Comparison of ENCODE assay signal across 1 cellular context in the genomic region with DNA sequence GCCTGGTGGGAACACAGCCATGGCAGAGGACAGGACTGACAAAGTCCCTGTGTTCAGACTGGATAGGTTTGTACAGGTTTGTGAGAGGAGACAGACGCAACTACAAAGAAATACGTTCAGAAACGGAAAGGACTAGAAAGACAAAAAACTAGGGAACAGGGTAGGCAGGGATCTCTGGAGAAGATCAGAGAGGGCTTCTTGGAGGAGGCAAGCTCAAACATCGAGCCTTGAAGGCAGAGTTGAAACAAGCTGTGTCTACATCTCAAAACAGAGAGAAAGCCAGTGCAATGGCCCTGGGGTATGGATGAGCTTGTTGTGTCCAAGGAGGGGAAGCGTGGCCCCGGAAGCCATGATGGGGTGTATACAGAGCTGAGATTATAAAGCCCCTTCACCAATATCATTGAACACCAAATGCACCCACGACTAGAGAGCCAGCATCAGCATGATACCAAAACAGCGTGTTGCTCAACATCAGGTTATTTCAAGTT.
TF ChIP-seq lines count a peak whose summit lies in the region.

No MANE protein-coding gene starts in this region.

TF ChIP-seq in H1, 55 proteins besides CTCF, POLR2A, EP300 and RAD21 (continued from another document):
- TF ChIP-seq, protein P1, sequence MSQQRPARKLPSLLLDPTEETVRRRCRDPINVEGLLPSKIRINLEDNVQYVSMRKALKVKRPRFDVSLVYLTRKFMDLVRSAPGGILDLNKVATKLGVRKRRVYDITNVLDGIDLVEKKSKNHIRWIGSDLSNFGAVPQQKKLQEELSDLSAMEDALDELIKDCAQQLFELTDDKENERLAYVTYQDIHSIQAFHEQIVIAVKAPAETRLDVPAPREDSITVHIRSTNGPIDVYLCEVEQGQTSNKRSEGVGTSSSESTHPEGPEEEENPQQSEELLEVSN (IDR thresholded peaks at IDR 0.05) = no peak
- TF ChIP-seq BACH1 (IDR thresholded peaks at IDR 0.05; ENCODE audit: low read length) = no peak
- no peak for TF ChIP-seq HDAC2 (IDR thresholded peaks at IDR 0.05; ENCODE audit: borderline replicate concordance in 1 of 2, low read depth in 2 of 2, low read length in 2 of 2)
- no peak for TF ChIP-seq TBP (IDR thresholded peaks at IDR 0.05; ENCODE audit: low read depth, low read length)
- TF ChIP-seq RNF2 (IDR thresholded peaks at IDR 0.05; ENCODE audit: borderline replicate concordance, low read depth, low read length, missing control alignments, poor library complexity, severe bottlenecking) = no peak
- TF ChIP-seq NANOG (IDR thresholded peaks at IDR 0.05; ENCODE audit: insufficient read depth, low read depth, low read length, poor library complexity, severe bottlenecking) = no peak
- no peak for TF ChIP-seq GABPA (IDR thresholded peaks at IDR 0.05; ENCODE audit: borderline replicate concordance, insufficient read depth, low read length)
- TF ChIP-seq ZNF274 (IDR thresholded peaks at IDR 0.05; ENCODE audit: borderline replicate concordance, extremely low read depth, low read length) = no peak
- TF ChIP-seq SP4 (IDR thresholded peaks at IDR 0.05; ENCODE audit: low read length) = no peak
- no peak for TF ChIP-seq SIN3A (conservative IDR thresholded peaks at IDR 0.05 in 1 of 2, IDR thresholded peaks at IDR 0.05 in 1 of 2; ENCODE audit: low read depth in 1 of 2, low read length in 2 of 2)
- no peak for TF ChIP-seq SP1 (IDR thresholded peaks at IDR 0.05; ENCODE audit: low read depth, low read length)
- no peak for TF ChIP-seq SP2 (IDR thresholded peaks at IDR 0.05; ENCODE audit: low read length)
- no peak for TF ChIP-seq EZH2 (IDR thresholded peaks at IDR 0.05; ENCODE audit: low read depth, low read length, severe bottlenecking)
- no peak for TF ChIP-seq POU5F1 (IDR thresholded peaks at IDR 0.05; ENCODE audit: low read depth, low read length)
- TF ChIP-seq CHD2 (IDR thresholded peaks at IDR 0.05; ENCODE audit: low read length) = no peak
- TF ChIP-seq CTBP2 (IDR thresholded peaks at IDR 0.05; ENCODE audit: borderline replicate concordance, insufficient read depth, insufficient read length, low read length) = no peak
- TF ChIP-seq, protein P2, sequence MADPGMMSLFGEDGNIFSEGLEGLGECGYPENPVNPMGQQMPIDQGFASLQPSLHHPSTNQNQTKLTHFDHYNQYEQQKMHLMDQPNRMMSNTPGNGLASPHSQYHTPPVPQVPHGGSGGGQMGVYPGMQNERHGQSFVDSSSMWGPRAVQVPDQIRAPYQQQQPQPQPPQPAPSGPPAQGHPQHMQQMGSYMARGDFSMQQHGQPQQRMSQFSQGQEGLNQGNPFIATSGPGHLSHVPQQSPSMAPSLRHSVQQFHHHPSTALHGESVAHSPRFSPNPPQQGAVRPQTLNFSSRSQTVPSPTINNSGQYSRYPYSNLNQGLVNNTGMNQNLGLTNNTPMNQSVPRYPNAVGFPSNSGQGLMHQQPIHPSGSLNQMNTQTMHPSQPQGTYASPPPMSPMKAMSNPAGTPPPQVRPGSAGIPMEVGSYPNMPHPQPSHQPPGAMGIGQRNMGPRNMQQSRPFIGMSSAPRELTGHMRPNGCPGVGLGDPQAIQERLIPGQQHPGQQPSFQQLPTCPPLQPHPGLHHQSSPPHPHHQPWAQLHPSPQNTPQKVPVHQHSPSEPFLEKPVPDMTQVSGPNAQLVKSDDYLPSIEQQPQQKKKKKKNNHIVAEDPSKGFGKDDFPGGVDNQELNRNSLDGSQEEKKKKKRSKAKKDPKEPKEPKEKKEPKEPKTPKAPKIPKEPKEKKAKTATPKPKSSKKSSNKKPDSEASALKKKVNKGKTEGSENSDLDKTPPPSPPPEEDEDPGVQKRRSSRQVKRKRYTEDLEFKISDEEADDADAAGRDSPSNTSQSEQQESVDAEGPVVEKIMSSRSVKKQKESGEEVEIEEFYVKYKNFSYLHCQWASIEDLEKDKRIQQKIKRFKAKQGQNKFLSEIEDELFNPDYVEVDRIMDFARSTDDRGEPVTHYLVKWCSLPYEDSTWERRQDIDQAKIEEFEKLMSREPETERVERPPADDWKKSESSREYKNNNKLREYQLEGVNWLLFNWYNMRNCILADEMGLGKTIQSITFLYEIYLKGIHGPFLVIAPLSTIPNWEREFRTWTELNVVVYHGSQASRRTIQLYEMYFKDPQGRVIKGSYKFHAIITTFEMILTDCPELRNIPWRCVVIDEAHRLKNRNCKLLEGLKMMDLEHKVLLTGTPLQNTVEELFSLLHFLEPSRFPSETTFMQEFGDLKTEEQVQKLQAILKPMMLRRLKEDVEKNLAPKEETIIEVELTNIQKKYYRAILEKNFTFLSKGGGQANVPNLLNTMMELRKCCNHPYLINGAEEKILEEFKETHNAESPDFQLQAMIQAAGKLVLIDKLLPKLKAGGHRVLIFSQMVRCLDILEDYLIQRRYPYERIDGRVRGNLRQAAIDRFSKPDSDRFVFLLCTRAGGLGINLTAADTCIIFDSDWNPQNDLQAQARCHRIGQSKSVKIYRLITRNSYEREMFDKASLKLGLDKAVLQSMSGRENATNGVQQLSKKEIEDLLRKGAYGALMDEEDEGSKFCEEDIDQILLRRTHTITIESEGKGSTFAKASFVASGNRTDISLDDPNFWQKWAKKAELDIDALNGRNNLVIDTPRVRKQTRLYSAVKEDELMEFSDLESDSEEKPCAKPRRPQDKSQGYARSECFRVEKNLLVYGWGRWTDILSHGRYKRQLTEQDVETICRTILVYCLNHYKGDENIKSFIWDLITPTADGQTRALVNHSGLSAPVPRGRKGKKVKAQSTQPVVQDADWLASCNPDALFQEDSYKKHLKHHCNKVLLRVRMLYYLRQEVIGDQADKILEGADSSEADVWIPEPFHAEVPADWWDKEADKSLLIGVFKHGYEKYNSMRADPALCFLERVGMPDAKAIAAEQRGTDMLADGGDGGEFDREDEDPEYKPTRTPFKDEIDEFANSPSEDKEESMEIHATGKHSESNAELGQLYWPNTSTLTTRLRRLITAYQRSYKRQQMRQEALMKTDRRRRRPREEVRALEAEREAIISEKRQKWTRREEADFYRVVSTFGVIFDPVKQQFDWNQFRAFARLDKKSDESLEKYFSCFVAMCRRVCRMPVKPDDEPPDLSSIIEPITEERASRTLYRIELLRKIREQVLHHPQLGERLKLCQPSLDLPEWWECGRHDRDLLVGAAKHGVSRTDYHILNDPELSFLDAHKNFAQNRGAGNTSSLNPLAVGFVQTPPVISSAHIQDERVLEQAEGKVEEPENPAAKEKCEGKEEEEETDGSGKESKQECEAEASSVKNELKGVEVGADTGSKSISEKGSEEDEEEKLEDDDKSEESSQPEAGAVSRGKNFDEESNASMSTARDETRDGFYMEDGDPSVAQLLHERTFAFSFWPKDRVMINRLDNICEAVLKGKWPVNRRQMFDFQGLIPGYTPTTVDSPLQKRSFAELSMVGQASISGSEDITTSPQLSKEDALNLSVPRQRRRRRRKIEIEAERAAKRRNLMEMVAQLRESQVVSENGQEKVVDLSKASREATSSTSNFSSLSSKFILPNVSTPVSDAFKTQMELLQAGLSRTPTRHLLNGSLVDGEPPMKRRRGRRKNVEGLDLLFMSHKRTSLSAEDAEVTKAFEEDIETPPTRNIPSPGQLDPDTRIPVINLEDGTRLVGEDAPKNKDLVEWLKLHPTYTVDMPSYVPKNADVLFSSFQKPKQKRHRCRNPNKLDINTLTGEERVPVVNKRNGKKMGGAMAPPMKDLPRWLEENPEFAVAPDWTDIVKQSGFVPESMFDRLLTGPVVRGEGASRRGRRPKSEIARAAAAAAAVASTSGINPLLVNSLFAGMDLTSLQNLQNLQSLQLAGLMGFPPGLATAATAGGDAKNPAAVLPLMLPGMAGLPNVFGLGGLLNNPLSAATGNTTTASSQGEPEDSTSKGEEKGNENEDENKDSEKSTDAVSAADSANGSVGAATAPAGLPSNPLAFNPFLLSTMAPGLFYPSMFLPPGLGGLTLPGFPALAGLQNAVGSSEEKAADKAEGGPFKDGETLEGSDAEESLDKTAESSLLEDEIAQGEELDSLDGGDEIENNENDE (IDR thresholded peaks at IDR 0.05; ENCODE audit: insufficient replicate concordance, low read length) = no peak
- no peak for TF ChIP-seq NRF1 (IDR thresholded peaks at IDR 0.05; ENCODE audit: low read depth, low read length)
